8 cellular contexts compared by ENCODE assay signal in genomic region chr11:27699242-27699925, GRCh38. TPM values are rescaled to one million over a fixed set of nuclear protein-coding genes. Genes with fewer than 3 reads are reported as not detected.
DNase-seq lines count a peak whose midpoint lies in the region; ATAC-seq and TF ChIP-seq lines count a peak whose summit lies in the region.

No MANE protein-coding gene starts in this region.

- ATAC-seq in GM21737 (IDR thresholded peaks at IDR 0.05; ENCODE audit: unreplicated experiment) (no peak), GM21723 (IDR thresholded peaks at IDR 0.05; ENCODE audit: unreplicated experiment) (no peak)

- H3K36me3 ChIP-seq in H7 (replicated peaks; ENCODE audit: control insufficient read depth, insufficient read depth, low read length) (no peaks in the 10 kb centered on the region), SJCRH30 (no peaks in the 10 kb centered on the region), prostate gland (no peaks in the 10 kb centered on the region)

- H3K4me1 ChIP-seq in SJCRH30 = no peaks in the 10 kb centered on the region; the same call in 1 of the 2 replicates
- peaks cover 7% of the 10 kb centered on the region for H3K4me1 ChIP-seq in prostate gland (replicated peaks)

- no peak overlapping the region for H3K27ac ChIP-seq in SJCRH30
- no peak overlapping the region for H3K27ac ChIP-seq in prostate gland

- no peak for TF ChIP-seq POLR2A in prostate gland (IDR thresholded peaks at IDR 0.05)

- H3K27me3 ChIP-seq in H7 (ENCODE audit: control insufficient read depth, insufficient read depth, low read length) (peaks cover 38% of the 10 kb centered on the region), SJCRH30 (no peaks in the 10 kb centered on the region; the same call in 1 of the 2 replicates), prostate gland (replicated peaks; ENCODE audit: insufficient read depth) (peaks cover 5% of the 10 kb centered on the region)

- no peak for TF ChIP-seq CTCF in fibroblast of the aortic adventitia (IDR thresholded peaks at IDR 0.05; ENCODE audit: insufficient read depth, low read length)
- TF ChIP-seq CTCF in prostate gland (IDR thresholded peaks at IDR 0.05) = no peak
- no peak for TF ChIP-seq CTCF in GM13977 (IDR thresholded peaks at IDR 0.05; ENCODE audit: extremely low read depth, insufficient read depth, missing control alignments)

- peak overlapping the region; percentile 77 for H3K4me3 ChIP-seq in H7 (ENCODE audit: insufficient read depth, low read depth, low read length)
- H3K4me3 ChIP-seq in SJCRH30 = peak overlapping the region; percentile 66
- H3K4me3 ChIP-seq in fibroblast of the aortic adventitia (ENCODE audit: low read depth, low read length) = peak overlapping the region; percentile 94
- H3K4me3 ChIP-seq in prostate gland = peak overlapping the region; percentile 37 to 41

- intact Hi-C loops in prostate gland (cut with DNase I) = loop anchor here (5.0 kb wide), 1 partner anchor 1633 kb away; no protein-coding TSS in a partner anchor

- H3K9me3 ChIP-seq in SJCRH30 (replicated peaks) (no peaks in the 10 kb centered on the region), prostate gland (no peaks in the 10 kb centered on the region)

- DNase-seq in H7 (peak; percentile 63), SJCRH30 (peak; percentile 20 to 27), fibroblast of the aortic adventitia (ENCODE audit: low read depth) (peak; percentile 62), prostate gland (ENCODE audit: low spot score) (no peak), KG1 (lab: John Stamatoyannopoulos, UW) (no peak), GM13977 (ENCODE audit: low spot score) (no peak)

- WGBS in prostate gland = 0% methylated on average over 28 of the region's 30 CpGs

- in situ Hi-C loops in GM13977 (cut with MboI; ENCODE audit: low pct_unique_long_range_greater_than_20kb, low sequenced_read_pairs, unreplicated experiment) = loop anchor here (25.0 kb wide), 1 partner anchor 988 kb away; no protein-coding TSS in a partner anchor

RNA-seq across cellular contexts. Expression of gene BDNF, which starts 0.9 kb away (rescaled TPM):
- total RNA-seq in H7 (2014; rRNA removed; shearing (Covaris generic)) = 2.2 and 2.9 TPM in 2 replicates
- total RNA-seq in SJCRH30 (2014; rRNA removed; shearing (Covaris generic)) = 0.20 and 0.42 TPM in 2 replicates
- 2.0 and 8.1 TPM in 2 replicates for total RNA-seq in fibroblast of the aortic adventitia (ENCODE audit: low replicate concordance)
- 1 to 10 TPM in 1 of 2 donors, under 1 TPM in 1; 0.87 to 2.5 TPM for total RNA-seq in prostate gland

Comparison
In these comparisons a context has a peak if more than half of its experiments do, and no peak if none do; other contexts are left out.
1. DNase-seq: peak in H7 (single experiment), SJCRH30 (2 of 2) and fibroblast of the aortic adventitia (single experiment); none in prostate gland (single experiment), KG1 (single experiment) and GM13977 (single experiment).
2. H3K4me3 ChIP-seq: peak in every context shown above with its lines; median percentile 94 in fibroblast of the aortic adventitia; 77 in H7; 66 in SJCRH30; 39 in prostate gland.